In the genomic region with DNA sequence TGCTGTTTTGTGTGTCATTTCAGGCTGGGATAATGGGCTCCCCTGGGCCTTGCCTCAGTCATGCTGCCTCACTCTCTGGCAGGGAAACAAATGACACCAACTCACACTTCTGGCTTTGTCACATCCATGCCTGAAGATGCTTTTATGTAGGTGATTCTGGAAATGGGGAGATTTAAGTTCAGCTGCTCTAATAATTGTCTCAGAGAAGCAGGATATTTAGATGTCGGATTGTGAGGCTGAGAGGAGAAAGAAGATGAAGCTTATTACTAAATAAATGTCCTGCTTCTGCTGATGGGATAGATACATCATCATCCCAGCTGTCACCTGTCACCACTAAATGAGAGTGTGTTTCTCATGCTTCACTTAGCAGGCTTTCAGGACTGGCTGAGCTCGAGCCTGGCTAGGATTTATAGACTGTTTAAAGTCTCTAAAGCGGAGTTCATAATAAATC, we compare ENCODE assay signal across 26 cellular contexts.
A peak's percentile ranks its signal among the peaks of the same experiment; 100 is the strongest.
DNase-seq lines count a peak whose midpoint lies in the region; ATAC-seq and TF ChIP-seq lines count a peak whose summit lies in the region.
"Had no signal": no experiment of that assay in that cellular context is flagged by ENCODE, and none has a peak within 500 bp of the region (broad histone marks: within the 10 kb centered on the region; RNA-seq: fewer than 3 reads in every experiment).

No MANE protein-coding gene starts in this region.

- H3K4me1 ChIP-seq in BLaER1 (peaks cover 10% of the 10 kb centered on the region; the same call in 1 of the 2 replicates), GM23338 (ENCODE audit: insufficient read depth) (no peaks in the 10 kb centered on the region), endodermal cell (ENCODE audit: control insufficient read depth, insufficient read depth, low read length) (peaks cover 4% of the 10 kb centered on the region), upper lobe of right lung (no peaks in the 10 kb centered on the region)
- H3K4me1 ChIP-seq: esophagus squamous epithelium had no signal

- WGBS in endodermal cell (ENCODE audit: insufficient coverage in 1 of 2, insufficient read length in 1 of 2), 2 experiments: 83 to 89% methylated on average over 1 to 3 of the region's 3 CpGs

- H4K20me1 ChIP-seq in BLaER1 (no peaks in the 10 kb centered on the region), GM23338 (replicated peaks; ENCODE audit: insufficient read depth) (no peaks in the 10 kb centered on the region)

- H3K4me3 ChIP-seq in BLaER1 (no peak overlapping the region), GM23338 (no peak overlapping the region), endodermal cell (ENCODE audit: low read length) (no peak overlapping the region), upper lobe of right lung (no peak overlapping the region)
- H3K4me3 ChIP-seq: esophagus squamous epithelium, lung, ovary had no signal

- H3K27me3 Mint-ChIP-seq in GM23338 (ENCODE audit: insufficient read depth, low read depth, poor library complexity): no peaks in the 10 kb centered on the region
- H3K27me3 Mint-ChIP-seq in endodermal cell (ENCODE audit: insufficient read depth): no peaks in the 10 kb centered on the region
- H3K27me3 Mint-ChIP-seq: activated naive CD8-positive, alpha-beta T cell treated with anti-CD3 and anti-CD28 coated beads, Interleukin-2, amount 10 ng/mL, durations not matched to agents 7 days and 5 days; natural killer cell treated with Interleukin-12 subunit alpha and Interleukin-12 subunit beta and Interleukin-15 and Interleukin-18, amount 100 ng/mL, for 72 hours had no signal

- H3K36me3 ChIP-seq in BLaER1 (no peaks in the 10 kb centered on the region), GM23338 (ENCODE audit: insufficient read depth) (no peaks in the 10 kb centered on the region), endodermal cell (ENCODE audit: control insufficient read depth, insufficient read depth, low read length) (no peaks in the 10 kb centered on the region), upper lobe of right lung (no peaks in the 10 kb centered on the region)
- H3K36me3 ChIP-seq: esophagus squamous epithelium, ovary had no signal

- H3F3A ChIP-seq in GM23338 (replicated peaks; ENCODE audit: low read depth): no peaks in the 10 kb centered on the region

- H3K27ac Mint-ChIP-seq in GM23338 (no peak overlapping the region), endodermal cell (no peak overlapping the region)
- H3K27ac Mint-ChIP-seq: activated naive CD8-positive, alpha-beta T cell treated with anti-CD3 and anti-CD28 coated beads, Interleukin-2, amount 10 ng/mL, durations not matched to agents 7 days and 5 days; CD14-positive monocyte; natural killer cell treated with Interleukin-12 subunit alpha and Interleukin-12 subunit beta and Interleukin-15 and Interleukin-18, amount 100 ng/mL, for 72 hours had no signal

- H2AFZ ChIP-seq in GM23338: peak overlapping the region; percentile 23; the same call in 1 of the 2 replicates

- ATAC-seq in GM23338 (no peak), upper lobe of right lung (no peak)
- ATAC-seq: natural killer cell treated with Interleukin-12 subunit alpha and Interleukin-12 subunit beta and Interleukin-15 and Interleukin-18, amount 100 ng/mL, for 72 hours; PC-3; right cardiac atrium had no signal

- H3K79me2 ChIP-seq in GM23338 (replicated peaks; ENCODE audit: insufficient read depth): no peaks in the 10 kb centered on the region

- H3K27me3 ChIP-seq in BLaER1 (no peaks in the 10 kb centered on the region), GM23338 (ENCODE audit: insufficient read depth) (no peaks in the 10 kb centered on the region), endodermal cell (ENCODE audit: control insufficient read depth, insufficient read depth, low read length, poor library complexity, severe bottlenecking) (no peaks in the 10 kb centered on the region), upper lobe of right lung (no peaks in the 10 kb centered on the region)
- H3K27me3 ChIP-seq: esophagus squamous epithelium, ovary had no signal

- H3K9me3 ChIP-seq in BLaER1 (no peaks in the 10 kb centered on the region; the same call in 1 of the 2 replicates), endodermal cell (ENCODE audit: control insufficient read depth, low read length) (no peaks in the 10 kb centered on the region), upper lobe of right lung (no peaks in the 10 kb centered on the region)
- H3K9me3 ChIP-seq: esophagus squamous epithelium, ovary had no signal

- DNase-seq in GM23338 (ENCODE audit: low spot score) (no peak), NCI-H345 (lab: John Stamatoyannopoulos, UW) (peak; percentile 38), endodermal cell (no peak), NCI-H1105 treated with DMSO at 0.1 percent for 48 hours (lab: John Stamatoyannopoulos, UW) (no peak), AG20443 (ENCODE audit: low spot score) (no peak), upper lobe of right lung (no peak)
- DNase-seq: activated CD4-positive, alpha-beta T cell treated with anti-CD3 and anti-CD28 coated beads for 4 hours; activated effector memory CD4-positive, alpha-beta T cell treated with anti-CD3 and anti-CD28 coated beads, Interleukin-2, amount 50 U/mL, for 16 hours; activated naive CD8-positive, alpha-beta T cell treated with anti-CD3 and anti-CD28 coated beads, Interleukin-2, amount 10 ng/mL, durations not matched to agents 7 days and 5 days; activated T-cell treated with anti-CD3 and anti-CD28 coated beads, Interleukin-2, amount 50 U/mL, for 1 hour; Calu3; central memory CD4-positive, alpha-beta T cell; dermis blood vessel endothelial cell; esophagus squamous epithelium; foreskin melanocyte; IMR-90; kidney glomerular epithelial cell; NK-92 treated with Interleukin-12 subunit alpha and Interleukin-12 subunit beta, amount 100 ng/mL, for 24 hours; ovary; PC-3; right cardiac atrium; stimulated activated CD4-positive, alpha-beta T cell treated with anti-CD3 and anti-CD28 coated beads, Interleukin-2, amount 100 ng/mL, for 48 hours had no signal

- intact Hi-C loops in upper lobe of right lung (cut with DNase I): no loop called here

- no peak overlapping the region for H3K4me3 Mint-ChIP-seq in GM23338
- H3K4me3 Mint-ChIP-seq in endodermal cell: no peak overlapping the region
- H3K4me3 Mint-ChIP-seq: activated naive CD8-positive, alpha-beta T cell treated with anti-CD3 and anti-CD28 coated beads, Interleukin-2, amount 10 ng/mL, durations not matched to agents 7 days and 5 days; CD14-positive monocyte; natural killer cell treated with Interleukin-12 subunit alpha and Interleukin-12 subunit beta and Interleukin-15 and Interleukin-18, amount 100 ng/mL, for 72 hours had no signal

- H3K36me3 Mint-ChIP-seq in GM23338 (ENCODE audit: low read depth): no peaks in the 10 kb centered on the region
- H3K36me3 Mint-ChIP-seq in endodermal cell (ENCODE audit: low read depth): no peaks in the 10 kb centered on the region
- H3K36me3 Mint-ChIP-seq: activated naive CD8-positive, alpha-beta T cell treated with anti-CD3 and anti-CD28 coated beads, Interleukin-2, amount 10 ng/mL, durations not matched to agents 7 days and 5 days; CD14-positive monocyte; natural killer cell treated with Interleukin-12 subunit alpha and Interleukin-12 subunit beta and Interleukin-15 and Interleukin-18, amount 100 ng/mL, for 72 hours had no signal

- no peak overlapping the region for H3K9ac ChIP-seq in BLaER1
- no peak overlapping the region for H3K9ac ChIP-seq in endodermal cell (ENCODE audit: extremely low read depth, low read length, poor library complexity, severe bottlenecking)

- H3K4me1 Mint-ChIP-seq in GM23338: no peaks in the 10 kb centered on the region
- no peaks in the 10 kb centered on the region for H3K4me1 Mint-ChIP-seq in endodermal cell
- H3K4me1 Mint-ChIP-seq: activated naive CD8-positive, alpha-beta T cell treated with anti-CD3 and anti-CD28 coated beads, Interleukin-2, amount 10 ng/mL, durations not matched to agents 7 days and 5 days; CD14-positive monocyte had no signal

- H3K9me3 Mint-ChIP-seq in GM23338 (no peaks in the 10 kb centered on the region; the same call in 2 of the 3 replicates), endodermal cell (no peaks in the 10 kb centered on the region)

- H3K4me2 ChIP-seq in BLaER1: peak overlapping the region; percentile 18; the same call in 1 of the 2 replicates
- no peak overlapping the region for H3K4me2 ChIP-seq in GM23338

- H3K27ac ChIP-seq in BLaER1 (no peak overlapping the region), GM23338 (ENCODE audit: low read depth) (no peak overlapping the region), endodermal cell (ENCODE audit: low read depth, low read length) (peak overlapping the region; percentile 43), upper lobe of right lung (no peak overlapping the region)
- H3K27ac ChIP-seq: esophagus squamous epithelium, ovary had no signal

- TF ChIP-seq CTCF in GM23338 (conservative IDR thresholded peaks at IDR 0.05; ENCODE audit: low read depth in 2 of 2) (no peak), endodermal cell (conservative IDR thresholded peaks at IDR 0.05) (no peak), upper lobe of right lung (IDR thresholded peaks at IDR 0.05) (no peak)

- H3K9me2 ChIP-seq in GM23338 (ENCODE audit: insufficient read depth): no peaks in the 10 kb centered on the region

TF ChIP-seq in GM23338, 12 proteins besides CTCF, POLR2A, EP300 and RAD21 (continues in another document):
- TF ChIP-seq EZH2 (IDR thresholded peaks at IDR 0.05; ENCODE audit: low read depth, unreplicated experiment) (no peak), JUNB (IDR thresholded peaks at IDR 0.05; ENCODE audit: unreplicated experiment) (no peak), EZH2phosphoT487 (IDR thresholded peaks at IDR 0.05; ENCODE audit: unreplicated experiment) (no peak)
